19 cellular contexts compared by ENCODE assay signal in the genomic region with DNA sequence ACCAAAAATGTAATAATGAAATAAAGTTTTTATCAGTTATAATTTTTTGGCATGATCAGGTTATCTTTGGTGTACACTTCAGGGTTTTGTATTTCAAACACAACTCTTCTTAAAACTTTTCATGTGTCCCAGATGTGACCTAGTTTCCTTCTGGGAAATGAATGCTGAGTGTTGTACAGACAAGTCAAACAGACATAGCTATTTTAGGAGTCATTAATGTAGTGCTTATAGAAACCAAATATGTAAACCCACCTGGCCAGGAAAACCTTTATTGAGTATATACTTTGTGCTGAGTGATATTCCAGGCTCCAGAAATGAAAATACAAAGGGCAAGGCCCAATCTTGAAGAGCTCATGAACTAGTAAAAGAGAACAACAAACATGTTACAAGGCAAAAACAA. TPM values are rescaled to one million over a fixed set of nuclear protein-coding genes. Genes with fewer than 3 reads are reported as not detected.
DNase-seq lines count a peak whose midpoint lies in the region; TF ChIP-seq lines count a peak whose summit lies in the region.
"Had no signal": no experiment of that assay in that cellular context is flagged by ENCODE, and none has a peak within 500 bp of the region (broad histone marks: within the 10 kb centered on the region; RNA-seq: fewer than 3 reads in every experiment).

No MANE protein-coding gene starts in this region.

- no peaks in the 10 kb centered on the region for H3K27me3 Mint-ChIP-seq in endodermal cell (ENCODE audit: insufficient read depth)

- H3K27me3 ChIP-seq in KMS-11 (ENCODE audit: insufficient read depth, low read depth) (no peaks in the 10 kb centered on the region), endodermal cell (ENCODE audit: control insufficient read depth, insufficient read depth, low read length, poor library complexity, severe bottlenecking) (no peaks in the 10 kb centered on the region)
- H3K27me3 ChIP-seq: BE2C had no signal

- H3K9ac ChIP-seq in KMS-11 = no peak overlapping the region
- H3K9ac ChIP-seq in endodermal cell (ENCODE audit: extremely low read depth, low read length, poor library complexity, severe bottlenecking) = no peak overlapping the region

- H3K9me3 ChIP-seq in endodermal cell (ENCODE audit: control insufficient read depth, low read length) = peaks cover 8% of the 10 kb centered on the region
- H3K9me3 ChIP-seq: BE2C had no signal

- H2AFZ ChIP-seq in KMS-11 (ENCODE audit: low read depth) = 0 out of 2 replicates have a peak overlapping the region, but pooled peaks have one; percentile 2

- no peak overlapping the region for H3K4me3 Mint-ChIP-seq in endodermal cell
- H3K4me3 Mint-ChIP-seq: CD4-positive, CD25-positive, alpha-beta regulatory T cell; CD8-positive, alpha-beta memory T cell; H9 had no signal

- no peaks in the 10 kb centered on the region for H3K79me2 ChIP-seq in KMS-11 (ENCODE audit: insufficient read depth, low read depth)

- H3K36me3 ChIP-seq in KMS-11 (ENCODE audit: insufficient read depth) (no peaks in the 10 kb centered on the region), endodermal cell (ENCODE audit: control insufficient read depth, insufficient read depth, low read length) (no peaks in the 10 kb centered on the region)
- H3K36me3 ChIP-seq: BE2C had no signal

- no peaks in the 10 kb centered on the region for H3K4me1 Mint-ChIP-seq in endodermal cell
- H3K4me1 Mint-ChIP-seq: H9 had no signal

- H3K4me2 ChIP-seq in KMS-11 = peak overlapping the region; percentile 37

- no peaks in the 10 kb centered on the region for H3K36me3 Mint-ChIP-seq in endodermal cell (ENCODE audit: low read depth)
- H3K36me3 Mint-ChIP-seq: CD4-positive, CD25-positive, alpha-beta regulatory T cell had no signal

- H3K9me3 Mint-ChIP-seq in endodermal cell = peaks cover 26% of the 10 kb centered on the region

- DNase-seq in choroid plexus epithelial cell (ENCODE audit: low read depth) = peak; percentile 14
- peak; percentile 14 for DNase-seq in fibroblast of villous mesenchyme (ENCODE audit: low read depth)
- DNase-seq in activated gamma-delta T cell treated with Interleukin-2 at 50 U/mL for 16 hours = no peak
- DNase-seq in NCI-H2196 (lab: John Stamatoyannopoulos, UW; ENCODE audit: unreplicated experiment) = no peak
- DNase-seq in endodermal cell = no peak
- DNase-seq: ACHN; BE2C; C1 segment of cervical spinal cord; CD4-positive, CD25-positive, alpha-beta regulatory T cell; CD8-positive, alpha-beta memory T cell; COR-L47; DMS 273 treated with DMSO at 0.1 percent for 48 hours; DMS53; DND-41; EL; H9 had no signal

- peaks cover 24% of the 10 kb centered on the region for H3K4me1 ChIP-seq in KMS-11 (ENCODE audit: low read depth, poor library complexity, severe bottlenecking)
- no peaks in the 10 kb centered on the region for H3K4me1 ChIP-seq in endodermal cell (ENCODE audit: control insufficient read depth, insufficient read depth, low read length)
- H3K4me1 ChIP-seq: BE2C had no signal

- peak overlapping the region; percentile 18; the same call in 1 of the 2 replicates for H3K27ac ChIP-seq in KMS-11
- no peak overlapping the region for H3K27ac ChIP-seq in endodermal cell (ENCODE audit: low read depth, low read length)

- H4K20me1 ChIP-seq in KMS-11 (ENCODE audit: insufficient read depth) = no peaks in the 10 kb centered on the region

- H3K4me3 ChIP-seq in KMS-11 (IDR thresholded peaks at IDR 0.05; ENCODE audit: insufficient read depth, low read depth, low read length) (no peak overlapping the region), choroid plexus epithelial cell (ENCODE audit: low read depth, low read length) (no peak overlapping the region), fibroblast of villous mesenchyme (ENCODE audit: low read depth, low read length) (no peak overlapping the region), endodermal cell (ENCODE audit: low read length) (no peak overlapping the region)
- H3K4me3 ChIP-seq: GM12878 had no signal

- no peak overlapping the region for H3K27ac Mint-ChIP-seq in endodermal cell
- H3K27ac Mint-ChIP-seq: CD4-positive, CD25-positive, alpha-beta regulatory T cell; CD8-positive, alpha-beta memory T cell; H9 had no signal

- TF ChIP-seq CTCF in KMS-11 (conservative IDR thresholded peaks at IDR 0.05; ENCODE audit: low read depth, low read length) (no peak), choroid plexus epithelial cell (conservative IDR thresholded peaks at IDR 0.05; ENCODE audit: low read depth, low read length) (no peak), fibroblast of villous mesenchyme (IDR thresholded peaks at IDR 0.05; ENCODE audit: insufficient read depth, low read depth, low read length) (no peak), endodermal cell (conservative IDR thresholded peaks at IDR 0.05) (no peak)

RNA-seq across cellular contexts. Expression of gene HOOK1, which starts 25.9 kb away (rescaled TPM):
- total RNA-seq in fibroblast of villous mesenchyme (not detected in 2 replicates), endodermal cell (10 to 100 TPM; 19.9 to 23.7 TPM)
- polyA plus RNA-seq in endodermal cell (2013, experiment 1 of 2) = 4.8 TPM
- polyA plus RNA-seq in endodermal cell (2013, experiment 2 of 2) = 4.4 TPM
- total RNA-seq: G401 had no signal

Comparison
In these comparisons a context has a peak if more than half of its experiments do, and no peak if none do; other contexts are left out.
1. DNase-seq: peak in choroid plexus epithelial cell (single experiment) and fibroblast of villous mesenchyme (single experiment); none in activated gamma-delta T cell treated with Interleukin-2 at 50 U/mL for 16 hours (single experiment), NCI-H2196 (single experiment) and endodermal cell (single experiment).
2. RNA of gene HOOK1, which starts 25.9 kb away (total RNA-seq): 19.9 to 23.7 TPM in endodermal cell; not detected in fibroblast of villous mesenchyme; every median in the first group is over 10 times any median in the second.